22 cellular contexts compared by ENCODE assay signal in genomic region chr13:95954266-95954665, GRCh38.
"Had no signal": no experiment of that assay in that cellular context is flagged by ENCODE, and none has a peak within 500 bp of the region (broad histone marks: within the 10 kb centered on the region; RNA-seq: fewer than 3 reads in every experiment).

No MANE protein-coding gene starts in this region.

- H3K27ac Mint-ChIP-seq: activated naive CD4-positive, alpha-beta T cell treated with anti-CD3 and anti-CD28 coated beads for 36 hours; activated naive CD8-positive, alpha-beta T cell treated with anti-CD3 and anti-CD28 coated beads, Interleukin-2, amount 10 ng/mL, durations not matched to agents 7 days and 5 days; natural killer cell; T-helper 17 cell had no signal

- H3K4me3 ChIP-seq: heart left ventricle, left ventricle myocardium inferior, ovary, psoas muscle, thyroid gland had no signal

- H3K4me3 Mint-ChIP-seq: activated naive CD4-positive, alpha-beta T cell treated with anti-CD3 and anti-CD28 coated beads for 36 hours; activated naive CD8-positive, alpha-beta T cell treated with anti-CD3 and anti-CD28 coated beads, Interleukin-2, amount 10 ng/mL, durations not matched to agents 7 days and 5 days; activated T-cell treated with anti-CD3 and anti-CD28 coated beads, Interleukin-2, amount 50 U/mL, for 4 hours; natural killer cell; T-helper 17 cell had no signal

- H3K27me3 Mint-ChIP-seq: activated naive CD8-positive, alpha-beta T cell treated with anti-CD3 and anti-CD28 coated beads, Interleukin-2, amount 10 ng/mL, durations not matched to agents 7 days and 5 days; T-helper 17 cell had no signal

- H3K36me3 Mint-ChIP-seq: activated naive CD8-positive, alpha-beta T cell treated with anti-CD3 and anti-CD28 coated beads, Interleukin-2, amount 10 ng/mL, durations not matched to agents 7 days and 5 days; natural killer cell had no signal

- H3K27ac ChIP-seq: heart left ventricle, left ventricle myocardium inferior, neutrophil, ovary, psoas muscle, thyroid gland had no signal

- ATAC-seq: activated T-cell treated with anti-CD3 and anti-CD28 coated beads, Interleukin-2, amount 50 U/mL, for 4 hours; heart left ventricle; natural killer cell; psoas muscle; right cardiac atrium; stimulated activated naive CD8-positive, alpha-beta T cell treated with anti-CD3 and anti-CD28 coated beads, Interleukin-15, Interleukin-2, amounts not matched to agents 100 U/mL and 50 U/mL, for 24 hours; T-helper 17 cell had no signal

- DNase-seq: activated CD4-positive, alpha-beta T cell treated with anti-CD3 and anti-CD28 coated beads for 4 hours; activated CD4-positive, alpha-beta T cell treated with anti-CD3 and anti-CD28 coated beads, Interleukin-2, amount 50 U/mL, for 48 hours; activated CD4-positive, CD25-positive, alpha-beta regulatory T cell; activated CD8-positive, alpha-beta memory T cell treated with anti-CD3 and anti-CD28 coated beads, Interleukin-2, amount 50 U/mL, for 48 hours; activated naive CD4-positive, alpha-beta T cell treated with anti-CD3 and anti-CD28 coated beads for 36 hours; activated naive CD8-positive, alpha-beta T cell treated with anti-CD3 and anti-CD28 coated beads, Interleukin-2, amount 10 ng/mL, durations not matched to agents 7 days and 5 days; activated T-cell treated with anti-CD3 and anti-CD28 coated beads, Interleukin-2, amount 50 U/mL, for 4 hours; amygdala; cerebellar nuclear complex; cortex of kidney; heart left ventricle; left ventricle myocardium inferior; midbrain; natural killer cell; ovary; psoas muscle; right cardiac atrium; stimulated activated CD4-positive, alpha-beta T cell treated with anti-CD3 and anti-CD28 coated beads, Interleukin-4, amount 100 ng/mL, for 24 hours; stimulated activated naive CD8-positive, alpha-beta T cell treated with anti-CD3 and anti-CD28 coated beads, Interleukin-15, Interleukin-2, amounts not matched to agents 100 U/mL and 50 U/mL, for 24 hours; T-helper 17 cell; thyroid gland had no signal

- H3K9me3 ChIP-seq: ovary, psoas muscle, thyroid gland had no signal

- H3K27me3 ChIP-seq: heart left ventricle, neutrophil, ovary, thyroid gland had no signal

- H3K36me3 ChIP-seq: neutrophil, ovary, thyroid gland had no signal

- H3K4me1 Mint-ChIP-seq: activated naive CD8-positive, alpha-beta T cell treated with anti-CD3 and anti-CD28 coated beads, Interleukin-2, amount 10 ng/mL, durations not matched to agents 7 days and 5 days; natural killer cell; T-helper 17 cell had no signal

- H3K4me1 ChIP-seq: heart left ventricle, left ventricle myocardium inferior, psoas muscle had no signal
